8 cellular contexts compared by ENCODE assay signal in genomic region chr4:86891785-86892638, GRCh38. TPM values are rescaled to one million over a fixed set of nuclear protein-coding genes. Genes with fewer than 3 reads are reported as not detected.
DNase-seq lines count a peak whose midpoint lies in the region; ATAC-seq and TF ChIP-seq lines count a peak whose summit lies in the region.

C4orf36 (minus strand) TSS chr4:86892422; CDS start chr4:86891520, 902 bp downstream.

- CTCF ChIA-PET in AG04449 (lab: Yijun Ruan, JAX) = interaction anchor here (0.9 to 5.7 kb wide), 4 partner anchors 12 to 394 kb away, joined by 3 to 117 read pairs (median 6); no protein-coding TSS in a partner anchor

- H3K4me3 ChIP-seq in AG04449 (ENCODE audit: low read depth, low read length) = peak within 1 kb of the TSS; percentile 68
- H3K4me3 ChIP-seq in esophagus muscularis mucosa = peak within 1 kb of the TSS; percentile 66 to 88 (median 69)
- peak within 1 kb of the TSS; percentile 25 for H3K4me3 ChIP-seq in mucosa of descending colon
- peak within 1 kb of the TSS; percentile 64 to 85 (median 77) for H3K4me3 ChIP-seq in subcutaneous abdominal adipose tissue (ENCODE audit: low read depth in 1 of 5, low read length in 5 of 5)

- ATAC-seq in GM18505 (IDR thresholded peaks at IDR 0.05; ENCODE audit: unreplicated experiment) = peak; percentile 72
- ATAC-seq in HG03135 (IDR thresholded peaks at IDR 0.05; ENCODE audit: unreplicated experiment) = peak; percentile 50
- peak; percentile 84 for ATAC-seq in mucosa of descending colon

- H3K4me1 ChIP-seq in esophagus muscularis mucosa = peaks cover 2 to 20% (median 14%) of the 10 kb centered on the region in 4 donors
- H3K4me1 ChIP-seq in mucosa of descending colon (ENCODE audit: low read depth) = no peaks in the 10 kb centered on the region
- H3K4me1 ChIP-seq in subcutaneous abdominal adipose tissue (ENCODE audit: control insufficient read depth in 5 of 5, insufficient read depth in 5 of 5, low read length in 5 of 5) = peaks cover 4 to 21% (median 15%) of the 10 kb centered on the region in 5 donors

- H3K27me3 ChIP-seq in esophagus muscularis mucosa = no peaks in the 10 kb centered on the region
- H3K27me3 ChIP-seq in subcutaneous abdominal adipose tissue (ENCODE audit: control insufficient read depth in 5 of 5, insufficient read depth in 4 of 5, low read length in 5 of 5) = no peaks in the 10 kb centered on the region

- peak within 1 kb of the TSS; percentile 66 to 87 (median 77) for H3K9ac ChIP-seq in subcutaneous abdominal adipose tissue (ENCODE audit: low read length in 5 of 5)

- DNase-seq in AG04449 (ENCODE audit: low read depth, low spot score) (no peak), NCI-H460 (ENCODE audit: extremely low read depth, low read depth) (peak; percentile 38), esophagus muscularis mucosa (ENCODE audit: extremely low spot score) (no peak), mucosa of descending colon (peak; percentile 73 to 86 (median 82))
- DNase-seq in activated CD8-positive, alpha-beta memory T cell treated with anti-CD3 and anti-CD28 coated beads, Interleukin-2, amount 50 U/mL, for 48 hours = peak; percentile 69

- TF ChIP-seq CTCF in AG04449 (IDR thresholded peaks at IDR 0.05; ENCODE audit: insufficient read depth, low read length, missing control alignments) (no peak), esophagus muscularis mucosa (IDR thresholded peaks at IDR 0.05) (no peak), mucosa of descending colon (IDR thresholded peaks at IDR 0.05) (no peak)

- POLR2A ChIA-PET in AG04449 (lab: Yijun Ruan, JAX) = no interaction called here

- no peak for TF ChIP-seq POLR2A in GM18505 (IDR thresholded peaks at IDR 0.05; ENCODE audit: borderline replicate concordance, extremely low read depth, insufficient read depth, insufficient read length)
- no peak for TF ChIP-seq POLR2A in esophagus muscularis mucosa (IDR thresholded peaks at IDR 0.05; ENCODE audit: low read depth)

- no peak for TF ChIP-seq EP300 in esophagus muscularis mucosa (IDR thresholded peaks at IDR 0.05)

- H3K36me3 ChIP-seq in esophagus muscularis mucosa (no peaks in the 10 kb centered on the region), mucosa of descending colon (ENCODE audit: low read depth) (no peaks in the 10 kb centered on the region), subcutaneous abdominal adipose tissue (ENCODE audit: control insufficient read depth in 5 of 5, insufficient read depth in 5 of 5, low read length in 5 of 5) (peaks cover 0 to 4% (median 0%) of the 10 kb centered on the region in 5 donors)

- H3K9me3 ChIP-seq in esophagus muscularis mucosa (no peaks in the 10 kb centered on the region), mucosa of descending colon (no peaks in the 10 kb centered on the region), subcutaneous abdominal adipose tissue (ENCODE audit: control insufficient read depth in 5 of 5, low read length in 5 of 5) (no peaks in the 10 kb centered on the region)

- H3K27ac ChIP-seq in esophagus muscularis mucosa (replicated peaks in 1 of 4) = peak within 1 kb of the TSS; percentile 4 to 67 (median 52)
- no peak within 1 kb of the TSS for H3K27ac ChIP-seq in subcutaneous abdominal adipose tissue (ENCODE audit: low read depth, low read length)

- intact Hi-C loops in esophagus muscularis mucosa (cut with DNase I) (loop anchor here (10.0 kb wide), 1 partner anchor 297 kb away; the partner anchor contains the start of gene PTPN13), mucosa of descending colon (cut with DNase I, micrococcal nuclease) (loop anchor here in 1 of 2 donors (5.0 kb wide), 1 partner anchor 395 kb away; no protein-coding TSS in a partner anchor)

- 3% methylated on average over 21 of the region's 83 CpGs for WGBS in esophagus muscularis mucosa

RNA-seq across cellular contexts. Expression of gene C4orf36, which starts in this region (rescaled TPM):
- 0.20 TPM in 1 of 2 replicates, not detected in the other for total RNA-seq in NCI-H460 (2014; rRNA removed; shearing (Covaris generic))
- 1.5 and 2.5 TPM in 2 replicates for polyA plus RNA-seq in NCI-H460 (2014; cell fraction: nucleus; rRNA removed)
- total RNA-seq in esophagus muscularis mucosa = 1 to 10 TPM in 1 of 4 donors, not detected in 3; 1.3 TPM
- under 1 TPM; 0.67 to 0.96 (median 0.85) TPM for total RNA-seq in mucosa of descending colon

Comparison
In these comparisons a context has a peak if more than half of its experiments do, and no peak if none do; other contexts are left out.
1. Peak in DNase-seq, ATAC-seq and H3K4me3 ChIP-seq in mucosa of descending colon; RNA of the gene not detected or under 1 TPM.
2. DNase-seq: peak in NCI-H460 (single experiment) and activated CD8-positive, alpha-beta memory T cell treated with anti-CD3 and anti-CD28 coated beads, Interleukin-2, amount 50 U/mL, for 48 hours (single experiment); none in AG04449 (single experiment) and esophagus muscularis mucosa (single experiment).
3. H3K4me3 ChIP-seq: peak in every context shown above with its lines; median percentile 77 in subcutaneous abdominal adipose tissue; 69 in esophagus muscularis mucosa; 68 in AG04449; 25 in mucosa of descending colon.
4. Peak in every context shown above with its lines, with median percentiles within 50 percentile points of each other: ATAC-seq.